Comparison of ENCODE assay signal across 2 cellular contexts in the genomic region with DNA sequence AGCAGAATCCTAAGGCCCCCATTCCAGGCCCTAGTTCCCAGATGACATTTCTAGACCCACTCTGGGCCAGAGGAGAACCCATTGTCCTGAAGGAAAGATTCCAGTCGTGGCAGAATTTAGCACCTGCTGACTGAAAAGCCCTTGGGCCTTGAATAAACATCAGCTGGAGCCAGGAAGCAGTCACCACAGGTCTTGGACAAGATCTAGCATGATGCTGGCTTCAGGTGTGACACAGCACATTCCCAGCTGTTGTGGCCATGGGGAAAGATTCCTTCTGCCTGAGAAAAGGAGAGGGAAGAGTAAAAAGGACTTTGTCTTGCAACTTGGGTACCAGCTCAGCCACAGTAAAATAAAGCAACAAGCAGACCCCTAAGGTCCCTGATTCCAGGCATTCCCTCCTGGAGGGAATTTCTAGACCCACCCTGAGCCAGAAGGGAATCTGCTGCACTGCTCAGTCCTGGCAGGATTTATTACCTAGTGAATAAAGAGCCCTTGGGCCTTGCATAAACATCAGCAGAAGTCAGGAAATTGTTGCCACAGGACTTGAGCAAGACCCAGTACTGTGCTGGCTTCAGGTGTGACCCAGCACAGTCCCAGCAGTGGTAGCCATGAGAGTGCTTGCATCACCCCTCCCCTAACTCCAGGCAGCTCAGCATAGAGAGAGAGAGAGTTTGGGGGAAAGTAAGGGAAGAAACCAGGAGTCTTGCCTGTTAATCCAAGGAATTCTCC.
TF ChIP-seq lines count a peak whose summit lies in the region.

No MANE protein-coding gene starts in this region.

TF ChIP-seq in WTC11, 78 proteins besides CTCF, POLR2A, EP300 and RAD21 (continues in another document):
- TF ChIP-seq ESRRA (CRISPR knock-in tag; IDR thresholded peaks at IDR 0.05; ENCODE audit: borderline replicate concordance) (no peak), ZNF138 (CRISPR knock-in tag; conservative IDR thresholded peaks at IDR 0.05) (no peak), JUN (CRISPR knock-in tag; IDR thresholded peaks at IDR 0.05) (no peak), NR2C2 (CRISPR knock-in tag; IDR thresholded peaks at IDR 0.05) (no peak), FOXP1 (CRISPR knock-in tag; IDR thresholded peaks at IDR 0.05; ENCODE audit: borderline replicate concordance) (no peak), ELF4 (CRISPR knock-in tag; IDR thresholded peaks at IDR 0.05; ENCODE audit: low read depth) (no peak)
- TF ChIP-seq, protein P1, sequence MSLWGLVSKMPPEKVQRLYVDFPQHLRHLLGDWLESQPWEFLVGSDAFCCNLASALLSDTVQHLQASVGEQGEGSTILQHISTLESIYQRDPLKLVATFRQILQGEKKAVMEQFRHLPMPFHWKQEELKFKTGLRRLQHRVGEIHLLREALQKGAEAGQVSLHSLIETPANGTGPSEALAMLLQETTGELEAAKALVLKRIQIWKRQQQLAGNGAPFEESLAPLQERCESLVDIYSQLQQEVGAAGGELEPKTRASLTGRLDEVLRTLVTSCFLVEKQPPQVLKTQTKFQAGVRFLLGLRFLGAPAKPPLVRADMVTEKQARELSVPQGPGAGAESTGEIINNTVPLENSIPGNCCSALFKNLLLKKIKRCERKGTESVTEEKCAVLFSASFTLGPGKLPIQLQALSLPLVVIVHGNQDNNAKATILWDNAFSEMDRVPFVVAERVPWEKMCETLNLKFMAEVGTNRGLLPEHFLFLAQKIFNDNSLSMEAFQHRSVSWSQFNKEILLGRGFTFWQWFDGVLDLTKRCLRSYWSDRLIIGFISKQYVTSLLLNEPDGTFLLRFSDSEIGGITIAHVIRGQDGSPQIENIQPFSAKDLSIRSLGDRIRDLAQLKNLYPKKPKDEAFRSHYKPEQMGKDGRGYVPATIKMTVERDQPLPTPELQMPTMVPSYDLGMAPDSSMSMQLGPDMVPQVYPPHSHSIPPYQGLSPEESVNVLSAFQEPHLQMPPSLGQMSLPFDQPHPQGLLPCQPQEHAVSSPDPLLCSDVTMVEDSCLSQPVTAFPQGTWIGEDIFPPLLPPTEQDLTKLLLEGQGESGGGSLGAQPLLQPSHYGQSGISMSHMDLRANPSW (CRISPR knock-in tag; conservative IDR thresholded peaks at IDR 0.05; ENCODE audit: low read depth), result no peak
- TF ChIP-seq, protein P2, sequence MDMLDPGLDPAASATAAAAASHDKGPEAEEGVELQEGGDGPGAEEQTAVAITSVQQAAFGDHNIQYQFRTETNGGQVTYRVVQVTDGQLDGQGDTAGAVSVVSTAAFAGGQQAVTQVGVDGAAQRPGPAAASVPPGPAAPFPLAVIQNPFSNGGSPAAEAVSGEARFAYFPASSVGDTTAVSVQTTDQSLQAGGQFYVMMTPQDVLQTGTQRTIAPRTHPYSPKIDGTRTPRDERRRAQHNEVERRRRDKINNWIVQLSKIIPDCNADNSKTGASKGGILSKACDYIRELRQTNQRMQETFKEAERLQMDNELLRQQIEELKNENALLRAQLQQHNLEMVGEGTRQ (CRISPR knock-in tag; IDR thresholded peaks at IDR 0.05), result no peak
- TF ChIP-seq, protein P3, sequence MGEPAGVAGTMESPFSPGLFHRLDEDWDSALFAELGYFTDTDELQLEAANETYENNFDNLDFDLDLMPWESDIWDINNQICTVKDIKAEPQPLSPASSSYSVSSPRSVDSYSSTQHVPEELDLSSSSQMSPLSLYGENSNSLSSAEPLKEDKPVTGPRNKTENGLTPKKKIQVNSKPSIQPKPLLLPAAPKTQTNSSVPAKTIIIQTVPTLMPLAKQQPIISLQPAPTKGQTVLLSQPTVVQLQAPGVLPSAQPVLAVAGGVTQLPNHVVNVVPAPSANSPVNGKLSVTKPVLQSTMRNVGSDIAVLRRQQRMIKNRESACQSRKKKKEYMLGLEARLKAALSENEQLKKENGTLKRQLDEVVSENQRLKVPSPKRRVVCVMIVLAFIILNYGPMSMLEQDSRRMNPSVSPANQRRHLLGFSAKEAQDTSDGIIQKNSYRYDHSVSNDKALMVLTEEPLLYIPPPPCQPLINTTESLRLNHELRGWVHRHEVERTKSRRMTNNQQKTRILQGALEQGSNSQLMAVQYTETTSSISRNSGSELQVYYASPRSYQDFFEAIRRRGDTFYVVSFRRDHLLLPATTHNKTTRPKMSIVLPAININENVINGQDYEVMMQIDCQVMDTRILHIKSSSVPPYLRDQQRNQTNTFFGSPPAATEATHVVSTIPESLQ (CRISPR knock-in tag; IDR thresholded peaks at IDR 0.05), result no peak
- TF ChIP-seq, protein P4, sequence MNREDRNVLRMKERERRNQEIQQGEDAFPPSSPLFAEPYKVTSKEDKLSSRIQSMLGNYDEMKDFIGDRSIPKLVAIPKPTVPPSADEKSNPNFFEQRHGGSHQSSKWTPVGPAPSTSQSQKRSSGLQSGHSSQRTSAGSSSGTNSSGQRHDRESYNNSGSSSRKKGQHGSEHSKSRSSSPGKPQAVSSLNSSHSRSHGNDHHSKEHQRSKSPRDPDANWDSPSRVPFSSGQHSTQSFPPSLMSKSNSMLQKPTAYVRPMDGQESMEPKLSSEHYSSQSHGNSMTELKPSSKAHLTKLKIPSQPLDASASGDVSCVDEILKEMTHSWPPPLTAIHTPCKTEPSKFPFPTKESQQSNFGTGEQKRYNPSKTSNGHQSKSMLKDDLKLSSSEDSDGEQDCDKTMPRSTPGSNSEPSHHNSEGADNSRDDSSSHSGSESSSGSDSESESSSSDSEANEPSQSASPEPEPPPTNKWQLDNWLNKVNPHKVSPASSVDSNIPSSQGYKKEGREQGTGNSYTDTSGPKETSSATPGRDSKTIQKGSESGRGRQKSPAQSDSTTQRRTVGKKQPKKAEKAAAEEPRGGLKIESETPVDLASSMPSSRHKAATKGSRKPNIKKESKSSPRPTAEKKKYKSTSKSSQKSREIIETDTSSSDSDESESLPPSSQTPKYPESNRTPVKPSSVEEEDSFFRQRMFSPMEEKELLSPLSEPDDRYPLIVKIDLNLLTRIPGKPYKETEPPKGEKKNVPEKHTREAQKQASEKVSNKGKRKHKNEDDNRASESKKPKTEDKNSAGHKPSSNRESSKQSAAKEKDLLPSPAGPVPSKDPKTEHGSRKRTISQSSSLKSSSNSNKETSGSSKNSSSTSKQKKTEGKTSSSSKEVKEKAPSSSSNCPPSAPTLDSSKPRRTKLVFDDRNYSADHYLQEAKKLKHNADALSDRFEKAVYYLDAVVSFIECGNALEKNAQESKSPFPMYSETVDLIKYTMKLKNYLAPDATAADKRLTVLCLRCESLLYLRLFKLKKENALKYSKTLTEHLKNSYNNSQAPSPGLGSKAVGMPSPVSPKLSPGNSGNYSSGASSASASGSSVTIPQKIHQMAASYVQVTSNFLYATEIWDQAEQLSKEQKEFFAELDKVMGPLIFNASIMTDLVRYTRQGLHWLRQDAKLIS (CRISPR knock-in tag; IDR thresholded peaks at IDR 0.05; ENCODE audit: borderline replicate concordance), result no peak
- TF ChIP-seq, protein P5, sequence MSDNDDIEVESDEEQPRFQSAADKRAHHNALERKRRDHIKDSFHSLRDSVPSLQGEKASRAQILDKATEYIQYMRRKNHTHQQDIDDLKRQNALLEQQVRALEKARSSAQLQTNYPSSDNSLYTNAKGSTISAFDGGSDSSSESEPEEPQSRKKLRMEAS (CRISPR knock-in tag; IDR thresholded peaks at IDR 0.05), result no peak

TF ChIP-seq in HepG2, 621 proteins besides CTCF, POLR2A, EP300 and RAD21:
- TF ChIP-seq, protein P6, sequence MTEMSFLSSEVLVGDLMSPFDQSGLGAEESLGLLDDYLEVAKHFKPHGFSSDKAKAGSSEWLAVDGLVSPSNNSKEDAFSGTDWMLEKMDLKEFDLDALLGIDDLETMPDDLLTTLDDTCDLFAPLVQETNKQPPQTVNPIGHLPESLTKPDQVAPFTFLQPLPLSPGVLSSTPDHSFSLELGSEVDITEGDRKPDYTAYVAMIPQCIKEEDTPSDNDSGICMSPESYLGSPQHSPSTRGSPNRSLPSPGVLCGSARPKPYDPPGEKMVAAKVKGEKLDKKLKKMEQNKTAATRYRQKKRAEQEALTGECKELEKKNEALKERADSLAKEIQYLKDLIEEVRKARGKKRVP (CRISPR knock-in tag; IDR thresholded peaks at IDR 0.05), result no peak
- TF ChIP-seq ZZZ3 (CRISPR knock-in tag; IDR thresholded peaks at IDR 0.05; ENCODE audit: borderline replicate concordance) (no peak), JUND (CRISPR knock-in tag; IDR thresholded peaks at IDR 0.05) (no peak), ZNF678 (CRISPR knock-in tag; IDR thresholded peaks at IDR 0.05) (no peak), FOXC1 (CRISPR knock-in tag; IDR thresholded peaks at IDR 0.05; ENCODE audit: borderline replicate concordance) (no peak), PAX8 (CRISPR knock-in tag; IDR thresholded peaks at IDR 0.05; ENCODE audit: borderline replicate concordance) (no peak), ZNF33B (CRISPR knock-in tag; IDR thresholded peaks at IDR 0.05) (no peak), MAFG (CRISPR knock-in tag; IDR thresholded peaks at IDR 0.05) (no peak), ZNF776 (CRISPR knock-in tag; IDR thresholded peaks at IDR 0.05) (no peak), DPF2 (CRISPR knock-in tag; IDR thresholded peaks at IDR 0.05; ENCODE audit: borderline replicate concordance, low read depth) (no peak), ZC3H4 (CRISPR knock-in tag; IDR thresholded peaks at IDR 0.05; ENCODE audit: borderline replicate concordance) (no peak), ZNF256 (CRISPR knock-in tag; conservative IDR thresholded peaks at IDR 0.05) (no peak), ZNF761 (CRISPR knock-in tag; conservative IDR thresholded peaks at IDR 0.05) (no peak), ZNF296 (CRISPR knock-in tag; conservative IDR thresholded peaks at IDR 0.05) (no peak), PCBP2 (optimal IDR thresholded peaks at IDR 0.05; ENCODE audit: low read depth, low read length, poor library complexity, severe bottlenecking) (no peak)
- TF ChIP-seq, protein P7, sequence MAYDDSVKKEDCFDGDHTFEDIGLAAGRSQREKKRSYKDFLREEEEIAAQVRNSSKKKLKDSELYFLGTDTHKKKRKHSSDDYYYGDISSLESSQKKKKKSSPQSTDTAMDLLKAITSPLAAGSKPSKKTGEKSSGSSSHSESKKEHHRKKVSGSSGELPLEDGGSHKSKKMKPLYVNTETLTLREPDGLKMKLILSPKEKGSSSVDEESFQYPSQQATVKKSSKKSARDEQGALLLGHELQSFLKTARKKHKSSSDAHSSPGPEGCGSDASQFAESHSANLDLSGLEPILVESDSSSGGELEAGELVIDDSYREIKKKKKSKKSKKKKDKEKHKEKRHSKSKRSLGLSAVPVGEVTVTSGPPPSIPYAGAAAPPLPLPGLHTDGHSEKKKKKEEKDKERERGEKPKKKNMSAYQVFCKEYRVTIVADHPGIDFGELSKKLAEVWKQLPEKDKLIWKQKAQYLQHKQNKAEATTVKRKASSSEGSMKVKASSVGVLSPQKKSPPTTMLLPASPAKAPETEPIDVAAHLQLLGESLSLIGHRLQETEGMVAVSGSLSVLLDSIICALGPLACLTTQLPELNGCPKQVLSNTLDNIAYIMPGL (CRISPR knock-in tag; IDR thresholded peaks at IDR 0.05; ENCODE audit: borderline replicate concordance in 1 of 2, low read depth in 1 of 2), result no peak
- TF ChIP-seq, protein P8, sequence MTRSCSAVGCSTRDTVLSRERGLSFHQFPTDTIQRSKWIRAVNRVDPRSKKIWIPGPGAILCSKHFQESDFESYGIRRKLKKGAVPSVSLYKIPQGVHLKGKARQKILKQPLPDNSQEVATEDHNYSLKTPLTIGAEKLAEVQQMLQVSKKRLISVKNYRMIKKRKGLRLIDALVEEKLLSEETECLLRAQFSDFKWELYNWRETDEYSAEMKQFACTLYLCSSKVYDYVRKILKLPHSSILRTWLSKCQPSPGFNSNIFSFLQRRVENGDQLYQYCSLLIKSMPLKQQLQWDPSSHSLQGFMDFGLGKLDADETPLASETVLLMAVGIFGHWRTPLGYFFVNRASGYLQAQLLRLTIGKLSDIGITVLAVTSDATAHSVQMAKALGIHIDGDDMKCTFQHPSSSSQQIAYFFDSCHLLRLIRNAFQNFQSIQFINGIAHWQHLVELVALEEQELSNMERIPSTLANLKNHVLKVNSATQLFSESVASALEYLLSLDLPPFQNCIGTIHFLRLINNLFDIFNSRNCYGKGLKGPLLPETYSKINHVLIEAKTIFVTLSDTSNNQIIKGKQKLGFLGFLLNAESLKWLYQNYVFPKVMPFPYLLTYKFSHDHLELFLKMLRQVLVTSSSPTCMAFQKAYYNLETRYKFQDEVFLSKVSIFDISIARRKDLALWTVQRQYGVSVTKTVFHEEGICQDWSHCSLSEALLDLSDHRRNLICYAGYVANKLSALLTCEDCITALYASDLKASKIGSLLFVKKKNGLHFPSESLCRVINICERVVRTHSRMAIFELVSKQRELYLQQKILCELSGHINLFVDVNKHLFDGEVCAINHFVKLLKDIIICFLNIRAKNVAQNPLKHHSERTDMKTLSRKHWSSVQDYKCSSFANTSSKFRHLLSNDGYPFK (CRISPR knock-in tag; IDR thresholded peaks at IDR 0.05; ENCODE audit: borderline replicate concordance), result no peak
- TF ChIP-seq, protein P9, sequence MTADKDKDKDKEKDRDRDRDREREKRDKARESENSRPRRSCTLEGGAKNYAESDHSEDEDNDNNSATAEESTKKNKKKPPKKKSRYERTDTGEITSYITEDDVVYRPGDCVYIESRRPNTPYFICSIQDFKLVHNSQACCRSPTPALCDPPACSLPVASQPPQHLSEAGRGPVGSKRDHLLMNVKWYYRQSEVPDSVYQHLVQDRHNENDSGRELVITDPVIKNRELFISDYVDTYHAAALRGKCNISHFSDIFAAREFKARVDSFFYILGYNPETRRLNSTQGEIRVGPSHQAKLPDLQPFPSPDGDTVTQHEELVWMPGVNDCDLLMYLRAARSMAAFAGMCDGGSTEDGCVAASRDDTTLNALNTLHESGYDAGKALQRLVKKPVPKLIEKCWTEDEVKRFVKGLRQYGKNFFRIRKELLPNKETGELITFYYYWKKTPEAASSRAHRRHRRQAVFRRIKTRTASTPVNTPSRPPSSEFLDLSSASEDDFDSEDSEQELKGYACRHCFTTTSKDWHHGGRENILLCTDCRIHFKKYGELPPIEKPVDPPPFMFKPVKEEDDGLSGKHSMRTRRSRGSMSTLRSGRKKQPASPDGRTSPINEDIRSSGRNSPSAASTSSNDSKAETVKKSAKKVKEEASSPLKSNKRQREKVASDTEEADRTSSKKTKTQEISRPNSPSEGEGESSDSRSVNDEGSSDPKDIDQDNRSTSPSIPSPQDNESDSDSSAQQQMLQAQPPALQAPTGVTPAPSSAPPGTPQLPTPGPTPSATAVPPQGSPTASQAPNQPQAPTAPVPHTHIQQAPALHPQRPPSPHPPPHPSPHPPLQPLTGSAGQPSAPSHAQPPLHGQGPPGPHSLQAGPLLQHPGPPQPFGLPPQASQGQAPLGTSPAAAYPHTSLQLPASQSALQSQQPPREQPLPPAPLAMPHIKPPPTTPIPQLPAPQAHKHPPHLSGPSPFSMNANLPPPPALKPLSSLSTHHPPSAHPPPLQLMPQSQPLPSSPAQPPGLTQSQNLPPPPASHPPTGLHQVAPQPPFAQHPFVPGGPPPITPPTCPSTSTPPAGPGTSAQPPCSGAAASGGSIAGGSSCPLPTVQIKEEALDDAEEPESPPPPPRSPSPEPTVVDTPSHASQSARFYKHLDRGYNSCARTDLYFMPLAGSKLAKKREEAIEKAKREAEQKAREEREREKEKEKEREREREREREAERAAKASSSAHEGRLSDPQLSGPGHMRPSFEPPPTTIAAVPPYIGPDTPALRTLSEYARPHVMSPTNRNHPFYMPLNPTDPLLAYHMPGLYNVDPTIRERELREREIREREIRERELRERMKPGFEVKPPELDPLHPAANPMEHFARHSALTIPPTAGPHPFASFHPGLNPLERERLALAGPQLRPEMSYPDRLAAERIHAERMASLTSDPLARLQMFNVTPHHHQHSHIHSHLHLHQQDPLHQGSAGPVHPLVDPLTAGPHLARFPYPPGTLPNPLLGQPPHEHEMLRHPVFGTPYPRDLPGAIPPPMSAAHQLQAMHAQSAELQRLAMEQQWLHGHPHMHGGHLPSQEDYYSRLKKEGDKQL (CRISPR knock-in tag; IDR thresholded peaks at IDR 0.05; ENCODE audit: low read depth), result no peak
- TF ChIP-seq, protein P10, sequence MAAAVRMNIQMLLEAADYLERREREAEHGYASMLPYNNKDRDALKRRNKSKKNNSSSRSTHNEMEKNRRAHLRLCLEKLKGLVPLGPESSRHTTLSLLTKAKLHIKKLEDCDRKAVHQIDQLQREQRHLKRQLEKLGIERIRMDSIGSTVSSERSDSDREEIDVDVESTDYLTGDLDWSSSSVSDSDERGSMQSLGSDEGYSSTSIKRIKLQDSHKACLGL (CRISPR knock-in tag; IDR thresholded peaks at IDR 0.05), result no peak
